In the genomic region with DNA sequence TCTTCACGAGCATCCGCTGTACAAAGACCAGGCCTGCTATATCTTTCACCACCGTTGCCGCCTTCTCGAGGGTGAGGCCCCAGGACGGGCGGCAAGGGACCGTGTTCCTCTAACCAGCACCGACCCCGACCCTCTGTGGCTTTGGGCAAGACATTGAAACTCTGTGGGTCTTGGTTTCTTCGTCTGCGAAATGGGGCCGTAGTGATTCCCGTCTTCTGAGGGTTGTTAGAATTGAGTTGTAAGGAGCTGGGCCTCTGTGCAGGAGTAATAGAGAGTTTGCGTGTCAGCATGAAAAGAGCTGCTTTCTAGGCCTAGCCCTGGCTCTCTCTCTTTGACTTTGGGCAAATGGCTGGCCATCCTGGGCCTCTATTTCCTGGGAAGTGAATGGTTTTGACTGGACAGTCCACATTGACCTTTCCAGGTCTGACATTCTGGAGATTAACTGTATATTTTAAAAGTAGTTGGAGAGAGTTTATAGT, we compare ENCODE assay signal across 8 cellular contexts. TPM values are rescaled to one million over a fixed set of nuclear protein-coding genes. Genes with fewer than 3 reads are reported as not detected.
DNase-seq lines count a peak whose midpoint lies in the region; TF ChIP-seq lines count a peak whose summit lies in the region.

No MANE protein-coding gene starts in this region.

- no peak for TF ChIP-seq CTCF in choroid plexus epithelial cell (conservative IDR thresholded peaks at IDR 0.05; ENCODE audit: low read depth, low read length)

- peak overlapping the region; percentile 88 for H3K27ac ChIP-seq in muscle layer of colon (ENCODE audit: low read depth, low read length)

- peak overlapping the region; percentile 88 for H3K4me3 Mint-ChIP-seq in activated CD4-positive, alpha-beta T cell treated with anti-CD3 and anti-CD28 coated beads, Interleukin-2, amount 10 ng/mL, durations not matched to agents 24 days and 14 days
- H3K4me3 Mint-ChIP-seq in IgD-negative memory B cell: peak overlapping the region; percentile 90 to 99 (median 95)

- H3K9ac ChIP-seq in muscle layer of colon (ENCODE audit: low read length): peak overlapping the region; percentile 81

- intact Hi-C loops in activated CD4-positive, alpha-beta T cell treated with anti-CD3 and anti-CD28 coated beads, Interleukin-2, amount 10 ng/mL, durations not matched to agents 24 days and 14 days (cut with micrococcal nuclease): loop anchor here (1.0 to 2.0 kb wide), 5 partner anchors 30 to 515 kb away; a partner anchor contains a TSS

- H3K4me1 ChIP-seq in muscle layer of colon (ENCODE audit: insufficient read depth, low read length): peaks cover 27% of the 10 kb centered on the region

- H3K27ac Mint-ChIP-seq in activated CD4-positive, alpha-beta T cell treated with anti-CD3 and anti-CD28 coated beads, Interleukin-2, amount 10 ng/mL, durations not matched to agents 24 days and 14 days: peak overlapping the region; percentile 73
- peak overlapping the region; percentile 20 to 92 (median 80) for H3K27ac Mint-ChIP-seq in IgD-negative memory B cell

- H3K4me1 Mint-ChIP-seq in activated CD4-positive, alpha-beta T cell treated with anti-CD3 and anti-CD28 coated beads, Interleukin-2, amount 10 ng/mL, durations not matched to agents 24 days and 14 days: peaks cover 29% of the 10 kb centered on the region
- H3K4me1 Mint-ChIP-seq in IgD-negative memory B cell: peaks cover 24 to 31% (median 30%) of the 10 kb centered on the region in 3 donors

- no peaks in the 10 kb centered on the region for H3K27me3 Mint-ChIP-seq in activated CD4-positive, alpha-beta T cell treated with anti-CD3 and anti-CD28 coated beads, Interleukin-2, amount 10 ng/mL, durations not matched to agents 24 days and 14 days
- no peaks in the 10 kb centered on the region for H3K27me3 Mint-ChIP-seq in IgD-negative memory B cell

- H3K9me3 Mint-ChIP-seq in activated CD4-positive, alpha-beta T cell treated with anti-CD3 and anti-CD28 coated beads, Interleukin-2, amount 10 ng/mL, durations not matched to agents 24 days and 14 days: no peaks in the 10 kb centered on the region
- H3K9me3 Mint-ChIP-seq in IgD-negative memory B cell: no peaks in the 10 kb centered on the region

- H3K27me3 ChIP-seq in muscle layer of colon (ENCODE audit: control insufficient read depth in 1 of 2, insufficient read depth in 2 of 2, low read length in 2 of 2): no peaks in the 10 kb centered on the region

- H3K9me3 ChIP-seq in muscle layer of colon (ENCODE audit: low read length): no peaks in the 10 kb centered on the region

- peaks cover 17% of the 10 kb centered on the region for H3K36me3 Mint-ChIP-seq in activated CD4-positive, alpha-beta T cell treated with anti-CD3 and anti-CD28 coated beads, Interleukin-2, amount 10 ng/mL, durations not matched to agents 24 days and 14 days (ENCODE audit: low read depth)
- peaks cover 2% of the 10 kb centered on the region for H3K36me3 Mint-ChIP-seq in IgD-negative memory B cell

- H3K4me3 ChIP-seq in choroid plexus epithelial cell (ENCODE audit: low read depth, low read length) (peak overlapping the region; percentile 98), muscle layer of colon (ENCODE audit: low read depth in 1 of 2, low read length in 2 of 2) (peak overlapping the region; percentile 79 to 84)

- no peak for DNase-seq in activated CD4-positive, alpha-beta T cell treated with anti-CD3 and anti-CD28 coated beads, Interleukin-2, amount 10 ng/mL, durations not matched to agents 24 days and 14 days
- no peak for DNase-seq in activated CD4-positive, alpha-beta T cell treated with anti-CD3 and anti-CD28 coated beads for 48 hours
- no peak for DNase-seq in choroid plexus epithelial cell (ENCODE audit: low read depth)
- no peak for DNase-seq in NCI-H146 treated with DMSO at 0.1 percent for 48 hours (lab: John Stamatoyannopoulos, UW; ENCODE audit: unreplicated experiment)
- no peak for DNase-seq in DMS153 treated with DMSO at 0.1 percent for 48 hours (lab: John Stamatoyannopoulos, UW; ENCODE audit: unreplicated experiment)
- no peak for DNase-seq in pons (ENCODE audit: low spot score)

- H3K36me3 ChIP-seq in muscle layer of colon (ENCODE audit: insufficient read depth, low read length): peaks cover 8% of the 10 kb centered on the region

RNA-seq across cellular contexts. Expression of a gene that starts 0.6 kb away (rescaled TPM):
- total RNA-seq in activated CD4-positive, alpha-beta T cell treated with anti-CD3 and anti-CD28 coated beads, Interleukin-2, amount 10 ng/mL, durations not matched to agents 24 days and 14 days: 158 and 162 TPM in 2 replicates
- polyA plus RNA-seq in IgD-negative memory B cell: 56.2 TPM

RNA-seq across cellular contexts. Expression of a gene that starts 0.7 kb away (rescaled TPM):
- 10.1 and 11.3 TPM in 2 replicates for total RNA-seq in activated CD4-positive, alpha-beta T cell treated with anti-CD3 and anti-CD28 coated beads, Interleukin-2, amount 10 ng/mL, durations not matched to agents 24 days and 14 days
- polyA plus RNA-seq in IgD-negative memory B cell: 4.1 TPM

RNA-seq across cellular contexts. Expression of a gene that starts 47.8 kb away (rescaled TPM):
- total RNA-seq in activated CD4-positive, alpha-beta T cell treated with anti-CD3 and anti-CD28 coated beads, Interleukin-2, amount 10 ng/mL, durations not matched to agents 24 days and 14 days: not detected in 2 replicates
- polyA plus RNA-seq in IgD-negative memory B cell: not detected
